9 cellular contexts compared by ENCODE assay signal in the genomic region with DNA sequence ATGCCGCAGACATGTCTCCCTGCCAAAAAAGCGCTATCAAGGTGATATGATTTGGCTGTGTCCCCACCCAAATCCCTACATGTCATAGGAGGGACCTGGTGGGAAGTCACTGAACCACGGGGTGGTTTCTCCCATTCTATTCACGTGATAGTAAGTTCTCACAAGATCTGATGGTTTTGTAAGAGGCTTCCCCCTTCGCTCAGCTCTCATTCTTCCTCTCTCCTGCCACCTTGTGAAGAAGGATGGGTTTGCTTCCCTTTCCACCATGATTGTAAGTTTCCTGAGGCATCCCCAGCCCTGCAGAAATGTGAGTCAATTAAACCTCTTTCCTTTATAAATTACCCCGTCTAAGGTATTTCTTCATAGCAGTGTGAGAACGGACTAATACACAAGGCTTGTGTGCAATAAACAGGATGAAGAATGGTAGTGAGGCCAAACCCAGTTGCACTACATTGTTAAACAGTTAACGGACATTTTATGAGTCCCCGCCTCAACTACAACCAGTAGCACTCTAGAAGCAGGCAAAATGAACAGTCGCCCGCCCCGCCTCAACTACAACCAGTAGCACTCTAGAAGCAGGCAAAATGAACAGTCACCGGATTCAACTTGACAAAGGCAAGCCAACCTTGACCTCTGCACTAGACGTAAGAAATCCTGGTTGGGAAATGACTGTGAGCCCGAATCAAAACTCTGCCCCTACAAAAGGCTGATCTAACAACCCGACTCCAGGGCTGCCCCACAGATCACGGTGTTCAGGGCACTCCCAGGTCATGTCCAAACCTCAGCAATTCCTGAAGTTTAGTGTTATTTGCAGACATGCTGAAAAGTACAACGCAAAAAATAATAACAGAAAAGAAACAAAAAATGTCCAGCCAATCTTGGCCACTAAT. TPM values are rescaled to one million over a fixed set of nuclear protein-coding genes. Genes with fewer than 3 reads are reported as not detected.
DNase-seq lines count a peak whose midpoint lies in the region; ATAC-seq lines count a peak whose summit lies in the region.
"Had no signal": no experiment of that assay in that cellular context is flagged by ENCODE, and none has a peak within 500 bp of the region (broad histone marks: within the 10 kb centered on the region; RNA-seq: fewer than 3 reads in every experiment).

No MANE protein-coding gene starts in this region.

- H3K36me3 Mint-ChIP-seq in T-helper 2 cell treated with Interferon-gamma antibody and Interleukin-4, amounts not matched to agents 5 μg/mL and 100 μg/mL, for 36 hours (ENCODE audit: low read depth): peaks cover 17% of the 10 kb centered on the region

- DNase-seq in right cardiac atrium: no peak
- no peak for DNase-seq in Right ventricle myocardium superior
- peak; percentile 8 for DNase-seq in T-helper 2 cell treated with Interferon-gamma antibody and Interleukin-4, amounts not matched to agents 5 μg/mL and 100 μg/mL, for 36 hours (ENCODE audit: low spot score)
- DNase-seq in foreskin melanocyte: peak; percentile 29
- DNase-seq: NCI-H1092 had no signal

- H3K4me1 Mint-ChIP-seq in T-helper 2 cell treated with Interferon-gamma antibody and Interleukin-4, amounts not matched to agents 5 μg/mL and 100 μg/mL, for 36 hours (ENCODE audit: low read depth): peaks cover 8% of the 10 kb centered on the region

- no peaks in the 10 kb centered on the region for H3K27me3 ChIP-seq in right cardiac atrium (ENCODE audit: control insufficient read depth, insufficient read depth)

- ATAC-seq in right cardiac atrium (peak; percentile 42 to 47), Right ventricle myocardium superior (ENCODE audit: poor library complexity) (no peak), HG02642 (IDR thresholded peaks at IDR 0.05; ENCODE audit: poor library complexity, unreplicated experiment) (no peak), GM18498 (IDR thresholded peaks at IDR 0.05; ENCODE audit: unreplicated experiment) (no peak), HG02763 (IDR thresholded peaks at IDR 0.05; ENCODE audit: unreplicated experiment) (no peak), GM21723 (IDR thresholded peaks at IDR 0.05; ENCODE audit: unreplicated experiment) (no peak)

- H3K27ac ChIP-seq in right cardiac atrium (ENCODE audit: low read length): no peak overlapping the region

- H3K4me1 ChIP-seq in right cardiac atrium (ENCODE audit: control insufficient read depth, insufficient read depth, low read length): no peaks in the 10 kb centered on the region

- no peaks in the 10 kb centered on the region for H3K9me3 ChIP-seq in right cardiac atrium (ENCODE audit: control insufficient read depth, low read length)

- no peak overlapping the region for H3K27ac Mint-ChIP-seq in T-helper 2 cell treated with Interferon-gamma antibody and Interleukin-4, amounts not matched to agents 5 μg/mL and 100 μg/mL, for 36 hours

- intact Hi-C loops in right cardiac atrium (cut with DNase I) (no loop called here), Right ventricle myocardium superior (cut with DNase I) (loop anchor here (10.0 kb wide), 1 partner anchor 134 kb away; no protein-coding TSS in a partner anchor)

- H3K9me3 Mint-ChIP-seq in T-helper 2 cell treated with Interferon-gamma antibody and Interleukin-4, amounts not matched to agents 5 μg/mL and 100 μg/mL, for 36 hours: no peaks in the 10 kb centered on the region

- H3K27me3 Mint-ChIP-seq in T-helper 2 cell treated with Interferon-gamma antibody and Interleukin-4, amounts not matched to agents 5 μg/mL and 100 μg/mL, for 36 hours (ENCODE audit: low read depth): no peaks in the 10 kb centered on the region

- WGBS in right cardiac atrium: 77% methylated on average over 18 of the region's 18 CpGs

- no peak overlapping the region for H3K4me3 Mint-ChIP-seq in T-helper 2 cell treated with Interferon-gamma antibody and Interleukin-4, amounts not matched to agents 5 μg/mL and 100 μg/mL, for 36 hours

- H3K4me3 ChIP-seq in right cardiac atrium (ENCODE audit: low read length): no peak overlapping the region

RNA-seq across cellular contexts. Expression of a gene that starts 26.3 kb away (rescaled TPM):
- total RNA-seq in right cardiac atrium (10 to 100 TPM; 37.8 to 58.9 (median 44.7) TPM), Right ventricle myocardium superior (26.3 TPM)
- 9.6 TPM for polyA plus RNA-seq in right cardiac atrium

RNA-seq across cellular contexts. Expression of a gene that starts 44.1 kb away (rescaled TPM):
- total RNA-seq in right cardiac atrium (1 to 10 TPM; 3.2 to 5.0 (median 4.1) TPM), Right ventricle myocardium superior (2.0 TPM)
- 1.7 TPM for polyA plus RNA-seq in right cardiac atrium

Comparison
In these comparisons a context has a peak if more than half of its experiments do, and no peak if none do; other contexts are left out.
1. ATAC-seq: peak in right cardiac atrium (2 of 2); none in Right ventricle myocardium superior (single experiment), HG02642 (single experiment), GM18498 (single experiment), HG02763 (single experiment) and GM21723 (single experiment).
2. DNase-seq: peak in T-helper 2 cell treated with Interferon-gamma antibody and Interleukin-4, amounts not matched to agents 5 μg/mL and 100 μg/mL, for 36 hours (single experiment) and foreskin melanocyte (single experiment); none in right cardiac atrium (0 of 3) and Right ventricle myocardium superior (single experiment).